ENCODE assay signal across 8 cellular contexts in the genomic region with DNA sequence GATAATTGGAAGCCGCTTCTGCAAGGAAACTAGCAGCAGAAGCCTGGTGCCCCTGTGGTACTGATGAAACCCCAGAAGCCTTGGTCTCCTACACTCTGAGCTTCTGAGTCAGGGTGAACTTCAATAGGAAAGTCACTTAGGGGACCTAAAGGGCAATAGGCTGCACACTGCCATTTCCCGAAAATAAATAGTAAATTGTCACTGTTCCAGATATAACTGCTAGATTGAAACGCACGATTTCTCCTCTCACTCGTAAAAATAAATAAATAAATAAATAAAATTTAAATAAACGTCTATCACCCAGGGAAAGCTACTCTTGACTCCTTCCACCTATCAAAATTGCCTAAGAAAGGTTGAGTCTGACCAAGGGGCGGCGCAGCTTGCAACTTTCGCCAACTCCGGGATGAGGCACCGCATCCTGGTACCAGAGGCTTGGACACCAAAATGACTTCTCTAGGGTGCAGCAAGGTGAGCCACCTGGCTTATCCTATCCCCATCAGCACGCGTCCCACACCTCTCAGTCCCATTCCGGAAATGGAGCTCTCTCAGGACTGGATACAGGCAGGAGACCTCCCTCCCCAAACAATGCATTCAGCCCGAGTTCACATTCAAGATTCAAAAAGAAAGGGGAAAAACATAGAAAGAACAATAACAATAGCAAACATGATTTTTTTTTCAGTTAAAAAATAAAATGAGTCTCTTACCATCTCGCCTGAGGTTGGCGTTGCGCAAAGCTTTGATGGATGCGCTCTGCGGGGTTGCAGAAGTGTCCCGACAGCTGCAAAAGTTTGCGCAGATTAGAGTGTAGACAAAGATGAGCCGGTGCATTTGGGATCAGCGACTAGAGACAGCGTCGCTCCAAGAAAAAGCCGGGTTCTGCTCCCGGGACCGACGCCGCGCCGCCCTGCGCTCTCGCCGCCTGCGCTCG. TPM values are rescaled to one million over a fixed set of nuclear protein-coding genes. Genes with fewer than 3 reads are reported as not detected.
DNase-seq lines count a peak whose midpoint lies in the region; ATAC-seq and TF ChIP-seq lines count a peak whose summit lies in the region.

No MANE protein-coding gene starts in this region.

- peak overlapping the region; percentile 77 for H3K4me3 ChIP-seq in left ventricle myocardium inferior
- H3K4me3 ChIP-seq in rectal smooth muscle tissue (ENCODE audit: low read length): peak overlapping the region; percentile 50

- H3K36me3 ChIP-seq in left ventricle myocardium inferior (no peaks in the 10 kb centered on the region), rectal smooth muscle tissue (ENCODE audit: control insufficient read depth, insufficient read depth, low read length) (no peaks in the 10 kb centered on the region)

- H3K27ac ChIP-seq in left ventricle myocardium inferior (replicated peaks) (peak overlapping the region; percentile 79), rectal smooth muscle tissue (ENCODE audit: low read depth, low read length) (no peak overlapping the region)

- DNase-seq in GM03348 (ENCODE audit: low spot score): peak; percentile 17
- DNase-seq in activated CD8-positive, alpha-beta T cell treated with anti-CD3 and anti-CD28 coated beads, Interleukin-2, amount 10 ng/mL, durations not matched to agents 7 days and 5 days: no peak
- DNase-seq in left ventricle myocardium inferior: peak; percentile 41
- no peak for DNase-seq in activated CD4-positive, CD25-positive, alpha-beta regulatory T cell (lab: John Stamatoyannopoulos, UW)
- no peak for DNase-seq in stimulated activated naive CD4-positive, alpha-beta T cell treated with Interleukin-2 at 50 U/mL for 16 hours (lab: John Stamatoyannopoulos, UW)

- TF ChIP-seq CTCF in left ventricle myocardium inferior (IDR thresholded peaks at IDR 0.05; ENCODE audit: borderline replicate concordance): no peak

- POLR2A ChIA-PET in activated CD8-positive, alpha-beta T cell treated with anti-CD3 and anti-CD28 coated beads, Interleukin-2, amount 10 ng/mL, durations not matched to agents 7 days and 5 days (lab: Charles Lee): interaction anchor here (0.6 kb wide), 1 partner anchor 58 kb away, joined by 3 read pairs; no protein-coding TSS in a partner anchor

- no peaks in the 10 kb centered on the region for H3K9me3 Mint-ChIP-seq in activated CD8-positive, alpha-beta T cell treated with anti-CD3 and anti-CD28 coated beads, Interleukin-2, amount 10 ng/mL, durations not matched to agents 7 days and 5 days (ENCODE audit: insufficient read depth)

- H3K27me3 Mint-ChIP-seq in activated CD8-positive, alpha-beta T cell treated with anti-CD3 and anti-CD28 coated beads, Interleukin-2, amount 10 ng/mL, durations not matched to agents 7 days and 5 days (ENCODE audit: low read depth): peaks cover 28% of the 10 kb centered on the region

- intact Hi-C loops in left ventricle myocardium inferior (cut with micrococcal nuclease): no loop called here

- H3K27ac Mint-ChIP-seq in activated CD8-positive, alpha-beta T cell treated with anti-CD3 and anti-CD28 coated beads, Interleukin-2, amount 10 ng/mL, durations not matched to agents 7 days and 5 days: no peak overlapping the region

- CTCF ChIA-PET in activated CD8-positive, alpha-beta T cell treated with anti-CD3 and anti-CD28 coated beads, Interleukin-2, amount 10 ng/mL, durations not matched to agents 7 days and 5 days (lab: Charles Lee): no interaction called here

- no peaks in the 10 kb centered on the region for H3K36me3 Mint-ChIP-seq in activated CD8-positive, alpha-beta T cell treated with anti-CD3 and anti-CD28 coated beads, Interleukin-2, amount 10 ng/mL, durations not matched to agents 7 days and 5 days (ENCODE audit: low read depth)

- H3K4me1 Mint-ChIP-seq in activated CD8-positive, alpha-beta T cell treated with anti-CD3 and anti-CD28 coated beads, Interleukin-2, amount 10 ng/mL, durations not matched to agents 7 days and 5 days (ENCODE audit: low read depth): peaks cover 5% of the 10 kb centered on the region

- no peaks in the 10 kb centered on the region for H3K27me3 ChIP-seq in left ventricle myocardium inferior (ENCODE audit: low read depth)
- H3K27me3 ChIP-seq in rectal smooth muscle tissue (ENCODE audit: control insufficient read depth, insufficient read depth, low read length): no peaks in the 10 kb centered on the region

- peak overlapping the region; percentile 42 for H3K4me3 Mint-ChIP-seq in activated CD8-positive, alpha-beta T cell treated with anti-CD3 and anti-CD28 coated beads, Interleukin-2, amount 10 ng/mL, durations not matched to agents 7 days and 5 days

- peak; percentile 7 for ATAC-seq in HG02870 (IDR thresholded peaks at IDR 0.05; ENCODE audit: unreplicated experiment)
- no peak for ATAC-seq in activated CD8-positive, alpha-beta T cell treated with anti-CD3 and anti-CD28 coated beads, Interleukin-2, amount 10 ng/mL, durations not matched to agents 7 days and 5 days
- no peak for ATAC-seq in HG03342 (IDR thresholded peaks at IDR 0.05; ENCODE audit: unreplicated experiment)

- H3K4me1 ChIP-seq in left ventricle myocardium inferior: peaks cover 16% of the 10 kb centered on the region
- no peaks in the 10 kb centered on the region for H3K4me1 ChIP-seq in rectal smooth muscle tissue (ENCODE audit: control insufficient read depth, insufficient read depth, low read length)

- no peak overlapping the region for H3K9ac ChIP-seq in rectal smooth muscle tissue (ENCODE audit: low read length)

- no peaks in the 10 kb centered on the region for H3K9me3 ChIP-seq in left ventricle myocardium inferior (replicated peaks)

RNA-seq across cellular contexts. Expression of gene PDGFD, which starts 0.6 kb away (rescaled TPM):
- under 1 TPM in 1 of 2 experiments, not detected in 1; 0.08 TPM for total RNA-seq in activated CD8-positive, alpha-beta T cell treated with anti-CD3 and anti-CD28 coated beads, Interleukin-2, amount 10 ng/mL, durations not matched to agents 7 days and 5 days
- total RNA-seq in left ventricle myocardium inferior: 10.9 TPM

Comparison
In these comparisons a context has a peak if more than half of its experiments do, and no peak if none do; other contexts are left out.
1. DNase-seq: peak in GM03348 (single experiment) and left ventricle myocardium inferior (single experiment); none in activated CD8-positive, alpha-beta T cell treated with anti-CD3 and anti-CD28 coated beads, Interleukin-2, amount 10 ng/mL, durations not matched to agents 7 days and 5 days (single experiment), activated CD4-positive, CD25-positive, alpha-beta regulatory T cell (0 of 4) and stimulated activated naive CD4-positive, alpha-beta T cell treated with Interleukin-2 at 50 U/mL for 16 hours (single experiment).
2. RNA of gene PDGFD, which starts 0.6 kb away (total RNA-seq): 10.9 TPM in left ventricle myocardium inferior (single experiment); 0.08 TPM in activated CD8-positive, alpha-beta T cell treated with anti-CD3 and anti-CD28 coated beads, Interleukin-2, amount 10 ng/mL, durations not matched to agents 7 days and 5 days; every median in the first group is over 10 times any median in the second.